ENCODE assay signal across 1 cellular context in the genomic region with DNA sequence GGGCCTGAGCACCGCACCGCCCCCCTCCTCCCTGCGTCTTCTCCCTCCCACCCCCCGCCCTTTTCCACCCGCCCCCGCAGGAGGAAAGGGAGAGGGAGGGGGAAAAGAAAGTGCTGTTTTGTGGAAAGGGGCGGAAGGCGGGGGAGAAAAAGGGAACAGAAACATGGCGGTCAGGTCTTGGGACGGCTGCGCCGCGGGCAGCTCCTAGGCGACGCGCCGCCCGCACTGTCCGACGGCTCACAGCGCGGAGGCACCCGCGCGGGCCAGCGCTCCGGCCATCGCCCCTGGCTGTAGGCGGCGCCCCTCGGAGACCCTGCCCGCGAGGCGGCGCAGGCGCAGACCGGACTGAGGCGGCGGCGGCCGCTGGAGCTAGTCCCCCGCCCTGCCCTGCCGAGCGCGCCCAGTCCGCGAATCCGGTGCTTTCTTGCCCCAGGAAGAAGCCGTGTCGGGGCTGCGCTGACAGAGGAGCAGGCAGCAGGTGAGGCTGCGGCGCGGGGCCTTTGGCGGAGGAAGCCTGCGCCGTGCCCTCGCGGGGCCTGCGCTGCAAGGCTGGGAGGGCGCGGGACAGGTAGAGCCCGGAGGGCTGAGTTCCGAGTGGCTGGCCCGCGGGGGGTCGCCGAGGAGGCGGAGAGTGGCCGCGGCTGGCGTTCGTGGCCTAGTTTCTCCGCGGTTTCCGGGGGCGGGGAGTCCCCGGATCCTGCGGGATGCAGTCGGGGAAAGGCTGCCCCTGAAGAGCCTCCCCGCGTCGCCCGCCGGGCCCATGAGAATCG.
A peak's percentile ranks its signal among the peaks of the same experiment; 100 is the strongest.
TF ChIP-seq lines count a peak whose summit lies in the region.

A gene (plus strand): TSS at position 338 of the 770 bp plus-strand sequence. CDS start 45,482 bp downstream, outside the sequence.

TF ChIP-seq in HepG2, 621 proteins besides CTCF, POLR2A, EP300 and RAD21 (continued from another document and continues in another):
- TF ChIP-seq, protein P1, sequence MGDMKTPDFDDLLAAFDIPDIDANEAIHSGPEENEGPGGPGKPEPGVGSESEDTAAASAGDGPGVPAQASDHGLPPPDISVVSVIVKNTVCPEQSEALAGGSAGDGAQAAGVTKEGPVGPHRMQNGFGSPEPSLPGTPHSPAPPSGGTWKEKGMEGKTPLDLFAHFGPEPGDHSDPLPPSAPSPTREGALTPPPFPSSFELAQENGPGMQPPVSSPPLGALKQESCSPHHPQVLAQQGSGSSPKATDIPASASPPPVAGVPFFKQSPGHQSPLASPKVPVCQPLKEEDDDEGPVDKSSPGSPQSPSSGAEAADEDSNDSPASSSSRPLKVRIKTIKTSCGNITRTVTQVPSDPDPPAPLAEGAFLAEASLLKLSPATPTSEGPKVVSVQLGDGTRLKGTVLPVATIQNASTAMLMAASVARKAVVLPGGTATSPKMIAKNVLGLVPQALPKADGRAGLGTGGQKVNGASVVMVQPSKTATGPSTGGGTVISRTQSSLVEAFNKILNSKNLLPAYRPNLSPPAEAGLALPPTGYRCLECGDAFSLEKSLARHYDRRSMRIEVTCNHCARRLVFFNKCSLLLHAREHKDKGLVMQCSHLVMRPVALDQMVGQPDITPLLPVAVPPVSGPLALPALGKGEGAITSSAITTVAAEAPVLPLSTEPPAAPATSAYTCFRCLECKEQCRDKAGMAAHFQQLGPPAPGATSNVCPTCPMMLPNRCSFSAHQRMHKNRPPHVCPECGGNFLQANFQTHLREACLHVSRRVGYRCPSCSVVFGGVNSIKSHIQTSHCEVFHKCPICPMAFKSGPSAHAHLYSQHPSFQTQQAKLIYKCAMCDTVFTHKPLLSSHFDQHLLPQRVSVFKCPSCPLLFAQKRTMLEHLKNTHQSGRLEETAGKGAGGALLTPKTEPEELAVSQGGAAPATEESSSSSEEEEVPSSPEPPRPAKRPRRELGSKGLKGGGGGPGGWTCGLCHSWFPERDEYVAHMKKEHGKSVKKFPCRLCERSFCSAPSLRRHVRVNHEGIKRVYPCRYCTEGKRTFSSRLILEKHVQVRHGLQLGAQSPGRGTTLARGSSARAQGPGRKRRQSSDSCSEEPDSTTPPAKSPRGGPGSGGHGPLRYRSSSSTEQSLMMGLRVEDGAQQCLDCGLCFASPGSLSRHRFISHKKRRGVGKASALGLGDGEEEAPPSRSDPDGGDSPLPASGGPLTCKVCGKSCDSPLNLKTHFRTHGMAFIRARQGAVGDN (CRISPR knock-in tag; IDR thresholded peaks at IDR 0.05), result peak; percentile 82
- TF ChIP-seq PAX8 (CRISPR knock-in tag; IDR thresholded peaks at IDR 0.05; ENCODE audit: borderline replicate concordance) (no peak), ZNF460 (CRISPR knock-in tag; IDR thresholded peaks at IDR 0.05; ENCODE audit: borderline replicate concordance) (no peak; the same call in 1 of the 2 replicates), SOX13 (IDR thresholded peaks at IDR 0.05) (no peak), SOX13 (CRISPR knock-in tag; conservative IDR thresholded peaks at IDR 0.05 in 1 of 2, IDR thresholded peaks at IDR 0.05 in 1 of 2) (no peak), BORCS8-MEF2B (CRISPR knock-in tag; IDR thresholded peaks at IDR 0.05) (peak; percentile 78), ZSCAN21 (CRISPR knock-in tag; IDR thresholded peaks at IDR 0.05; ENCODE audit: borderline replicate concordance) (peak; percentile 77), PCBP1 (IDR thresholded peaks at IDR 0.05; ENCODE audit: borderline replicate concordance, low read depth, low read length) (no peak), SP1 (IDR thresholded peaks at IDR 0.05) (no peak), SP1 (CRISPR knock-in tag; IDR thresholded peaks at IDR 0.05) (0 out of 2 replicates have a peak, but pooled peaks have one; percentile 16), CEBPG (CRISPR knock-in tag; IDR thresholded peaks at IDR 0.05) (no peak; the same call in 1 of the 2 replicates), NRL (CRISPR knock-in tag; IDR thresholded peaks at IDR 0.05; ENCODE audit: borderline replicate concordance) (peak; percentile 64; the same call in 1 of the 2 replicates), RBAK (CRISPR knock-in tag; IDR thresholded peaks at IDR 0.05) (no peak), ZNF335 (CRISPR knock-in tag; IDR thresholded peaks at IDR 0.05) (no peak), BHLHE40 (IDR thresholded peaks at IDR 0.05; ENCODE audit: low read length) (no peak), ZNF615 (CRISPR knock-in tag; IDR thresholded peaks at IDR 0.05; ENCODE audit: borderline replicate concordance) (no peak), MED8 (CRISPR knock-in tag; IDR thresholded peaks at IDR 0.05; ENCODE audit: insufficient replicate concordance) (no peak), ATF7 (IDR thresholded peaks at IDR 0.05) (no peak), ATF7 (CRISPR knock-in tag; IDR thresholded peaks at IDR 0.05) (no peak), ZNF329 (CRISPR knock-in tag; IDR thresholded peaks at IDR 0.05; ENCODE audit: low read depth) (0 out of 2 replicates have a peak, but pooled peaks have one; percentile 22), DR1 (CRISPR knock-in tag; IDR thresholded peaks at IDR 0.05) (peak; percentile 56; the same call in 1 of the 2 replicates), GABPB1 (CRISPR knock-in tag; IDR thresholded peaks at IDR 0.05) (peak; percentile 88), RXRA (CRISPR knock-in tag; IDR thresholded peaks at IDR 0.05) (peak; percentile 64; the same call in 1 of the 2 replicates), GTF3A (CRISPR knock-in tag; conservative IDR thresholded peaks at IDR 0.05) (no peak), SUZ12 (IDR thresholded peaks at IDR 0.05; ENCODE audit: low read depth, low read length) (no peak), ZNF839 (CRISPR knock-in tag; IDR thresholded peaks at IDR 0.05; ENCODE audit: borderline replicate concordance) (0 out of 2 replicates have a peak, but pooled peaks have one; percentile 47)
- TF ChIP-seq, protein P2, sequence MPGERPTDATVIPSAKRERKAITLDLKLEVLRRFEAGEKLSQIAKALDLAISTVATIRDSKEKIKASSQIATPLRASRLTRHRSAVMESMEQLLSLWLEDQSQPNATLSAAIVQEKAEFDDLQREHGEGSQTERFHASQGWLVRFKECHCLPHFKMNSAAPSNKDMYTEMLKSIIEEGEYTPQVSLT (CRISPR knock-in tag; IDR thresholded peaks at IDR 0.05; ENCODE audit: borderline replicate concordance, low read depth), result no peak; the same call in 1 of the 2 replicates
- TF ChIP-seq, protein P3, sequence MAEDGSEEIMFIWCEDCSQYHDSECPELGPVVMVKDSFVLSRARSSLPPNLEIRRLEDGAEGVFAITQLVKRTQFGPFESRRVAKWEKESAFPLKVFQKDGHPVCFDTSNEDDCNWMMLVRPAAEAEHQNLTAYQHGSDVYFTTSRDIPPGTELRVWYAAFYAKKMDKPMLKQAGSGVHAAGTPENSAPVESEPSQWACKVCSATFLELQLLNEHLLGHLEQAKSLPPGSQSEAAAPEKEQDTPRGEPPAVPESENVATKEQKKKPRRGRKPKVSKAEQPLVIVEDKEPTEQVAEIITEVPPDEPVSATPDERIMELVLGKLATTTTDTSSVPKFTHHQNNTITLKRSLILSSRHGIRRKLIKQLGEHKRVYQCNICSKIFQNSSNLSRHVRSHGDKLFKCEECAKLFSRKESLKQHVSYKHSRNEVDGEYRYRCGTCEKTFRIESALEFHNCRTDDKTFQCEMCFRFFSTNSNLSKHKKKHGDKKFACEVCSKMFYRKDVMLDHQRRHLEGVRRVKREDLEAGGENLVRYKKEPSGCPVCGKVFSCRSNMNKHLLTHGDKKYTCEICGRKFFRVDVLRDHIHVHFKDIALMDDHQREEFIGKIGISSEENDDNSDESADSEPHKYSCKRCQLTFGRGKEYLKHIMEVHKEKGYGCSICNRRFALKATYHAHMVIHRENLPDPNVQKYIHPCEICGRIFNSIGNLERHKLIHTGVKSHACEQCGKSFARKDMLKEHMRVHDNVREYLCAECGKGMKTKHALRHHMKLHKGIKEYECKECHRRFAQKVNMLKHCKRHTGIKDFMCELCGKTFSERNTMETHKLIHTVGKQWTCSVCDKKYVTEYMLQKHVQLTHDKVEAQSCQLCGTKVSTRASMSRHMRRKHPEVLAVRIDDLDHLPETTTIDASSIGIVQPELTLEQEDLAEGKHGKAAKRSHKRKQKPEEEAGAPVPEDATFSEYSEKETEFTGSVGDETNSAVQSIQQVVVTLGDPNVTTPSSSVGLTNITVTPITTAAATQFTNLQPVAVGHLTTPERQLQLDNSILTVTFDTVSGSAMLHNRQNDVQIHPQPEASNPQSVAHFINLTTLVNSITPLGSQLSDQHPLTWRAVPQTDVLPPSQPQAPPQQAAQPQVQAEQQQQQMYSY (CRISPR knock-in tag; IDR thresholded peaks at IDR 0.05), result peak; percentile 94
- TF ChIP-seq, protein P4, sequence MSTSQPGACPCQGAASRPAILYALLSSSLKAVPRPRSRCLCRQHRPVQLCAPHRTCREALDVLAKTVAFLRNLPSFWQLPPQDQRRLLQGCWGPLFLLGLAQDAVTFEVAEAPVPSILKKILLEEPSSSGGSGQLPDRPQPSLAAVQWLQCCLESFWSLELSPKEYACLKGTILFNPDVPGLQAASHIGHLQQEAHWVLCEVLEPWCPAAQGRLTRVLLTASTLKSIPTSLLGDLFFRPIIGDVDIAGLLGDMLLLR (CRISPR knock-in tag; IDR thresholded peaks at IDR 0.05), result peak; percentile 78
- TF ChIP-seq, protein P5, sequence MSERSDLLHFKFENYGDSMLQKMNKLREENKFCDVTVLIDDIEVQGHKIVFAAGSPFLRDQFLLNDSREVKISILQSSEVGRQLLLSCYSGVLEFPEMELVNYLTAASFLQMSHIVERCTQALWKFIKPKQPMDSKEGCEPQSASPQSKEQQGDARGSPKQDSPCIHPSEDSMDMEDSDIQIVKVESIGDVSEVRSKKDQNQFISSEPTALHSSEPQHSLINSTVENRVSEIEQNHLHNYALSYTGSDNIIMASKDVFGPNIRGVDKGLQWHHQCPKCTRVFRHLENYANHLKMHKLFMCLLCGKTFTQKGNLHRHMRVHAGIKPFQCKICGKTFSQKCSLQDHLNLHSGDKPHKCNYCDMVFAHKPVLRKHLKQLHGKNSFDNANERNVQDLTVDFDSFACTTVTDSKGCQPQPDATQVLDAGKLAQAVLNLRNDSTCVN (CRISPR knock-in tag; IDR thresholded peaks at IDR 0.05; ENCODE audit: borderline replicate concordance), result no peak
- TF ChIP-seq, protein P6, sequence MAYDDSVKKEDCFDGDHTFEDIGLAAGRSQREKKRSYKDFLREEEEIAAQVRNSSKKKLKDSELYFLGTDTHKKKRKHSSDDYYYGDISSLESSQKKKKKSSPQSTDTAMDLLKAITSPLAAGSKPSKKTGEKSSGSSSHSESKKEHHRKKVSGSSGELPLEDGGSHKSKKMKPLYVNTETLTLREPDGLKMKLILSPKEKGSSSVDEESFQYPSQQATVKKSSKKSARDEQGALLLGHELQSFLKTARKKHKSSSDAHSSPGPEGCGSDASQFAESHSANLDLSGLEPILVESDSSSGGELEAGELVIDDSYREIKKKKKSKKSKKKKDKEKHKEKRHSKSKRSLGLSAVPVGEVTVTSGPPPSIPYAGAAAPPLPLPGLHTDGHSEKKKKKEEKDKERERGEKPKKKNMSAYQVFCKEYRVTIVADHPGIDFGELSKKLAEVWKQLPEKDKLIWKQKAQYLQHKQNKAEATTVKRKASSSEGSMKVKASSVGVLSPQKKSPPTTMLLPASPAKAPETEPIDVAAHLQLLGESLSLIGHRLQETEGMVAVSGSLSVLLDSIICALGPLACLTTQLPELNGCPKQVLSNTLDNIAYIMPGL (CRISPR knock-in tag; IDR thresholded peaks at IDR 0.05; ENCODE audit: borderline replicate concordance in 1 of 2, low read depth in 1 of 2), result peak; percentile 75 to 90
- TF ChIP-seq, protein P7, sequence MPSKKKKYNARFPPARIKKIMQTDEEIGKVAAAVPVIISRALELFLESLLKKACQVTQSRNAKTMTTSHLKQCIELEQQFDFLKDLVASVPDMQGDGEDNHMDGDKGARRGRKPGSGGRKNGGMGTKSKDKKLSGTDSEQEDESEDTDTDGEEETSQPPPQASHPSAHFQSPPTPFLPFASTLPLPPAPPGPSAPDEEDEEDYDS (CRISPR knock-in tag; IDR thresholded peaks at IDR 0.05), result peak; percentile 58; the same call in 1 of the 2 replicates
- TF ChIP-seq, protein P8, sequence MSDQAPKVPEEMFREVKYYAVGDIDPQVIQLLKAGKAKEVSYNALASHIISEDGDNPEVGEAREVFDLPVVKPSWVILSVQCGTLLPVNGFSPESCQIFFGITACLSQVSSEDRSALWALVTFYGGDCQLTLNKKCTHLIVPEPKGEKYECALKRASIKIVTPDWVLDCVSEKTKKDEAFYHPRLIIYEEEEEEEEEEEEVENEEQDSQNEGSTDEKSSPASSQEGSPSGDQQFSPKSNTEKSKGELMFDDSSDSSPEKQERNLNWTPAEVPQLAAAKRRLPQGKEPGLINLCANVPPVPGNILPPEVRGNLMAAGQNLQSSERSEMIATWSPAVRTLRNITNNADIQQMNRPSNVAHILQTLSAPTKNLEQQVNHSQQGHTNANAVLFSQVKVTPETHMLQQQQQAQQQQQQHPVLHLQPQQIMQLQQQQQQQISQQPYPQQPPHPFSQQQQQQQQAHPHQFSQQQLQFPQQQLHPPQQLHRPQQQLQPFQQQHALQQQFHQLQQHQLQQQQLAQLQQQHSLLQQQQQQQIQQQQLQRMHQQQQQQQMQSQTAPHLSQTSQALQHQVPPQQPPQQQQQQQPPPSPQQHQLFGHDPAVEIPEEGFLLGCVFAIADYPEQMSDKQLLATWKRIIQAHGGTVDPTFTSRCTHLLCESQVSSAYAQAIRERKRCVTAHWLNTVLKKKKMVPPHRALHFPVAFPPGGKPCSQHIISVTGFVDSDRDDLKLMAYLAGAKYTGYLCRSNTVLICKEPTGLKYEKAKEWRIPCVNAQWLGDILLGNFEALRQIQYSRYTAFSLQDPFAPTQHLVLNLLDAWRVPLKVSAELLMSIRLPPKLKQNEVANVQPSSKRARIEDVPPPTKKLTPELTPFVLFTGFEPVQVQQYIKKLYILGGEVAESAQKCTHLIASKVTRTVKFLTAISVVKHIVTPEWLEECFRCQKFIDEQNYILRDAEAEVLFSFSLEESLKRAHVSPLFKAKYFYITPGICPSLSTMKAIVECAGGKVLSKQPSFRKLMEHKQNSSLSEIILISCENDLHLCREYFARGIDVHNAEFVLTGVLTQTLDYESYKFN (CRISPR knock-in tag; conservative IDR thresholded peaks at IDR 0.05), result peak; percentile 5; the same call in 1 of the 2 replicates
- TF ChIP-seq, protein P9, sequence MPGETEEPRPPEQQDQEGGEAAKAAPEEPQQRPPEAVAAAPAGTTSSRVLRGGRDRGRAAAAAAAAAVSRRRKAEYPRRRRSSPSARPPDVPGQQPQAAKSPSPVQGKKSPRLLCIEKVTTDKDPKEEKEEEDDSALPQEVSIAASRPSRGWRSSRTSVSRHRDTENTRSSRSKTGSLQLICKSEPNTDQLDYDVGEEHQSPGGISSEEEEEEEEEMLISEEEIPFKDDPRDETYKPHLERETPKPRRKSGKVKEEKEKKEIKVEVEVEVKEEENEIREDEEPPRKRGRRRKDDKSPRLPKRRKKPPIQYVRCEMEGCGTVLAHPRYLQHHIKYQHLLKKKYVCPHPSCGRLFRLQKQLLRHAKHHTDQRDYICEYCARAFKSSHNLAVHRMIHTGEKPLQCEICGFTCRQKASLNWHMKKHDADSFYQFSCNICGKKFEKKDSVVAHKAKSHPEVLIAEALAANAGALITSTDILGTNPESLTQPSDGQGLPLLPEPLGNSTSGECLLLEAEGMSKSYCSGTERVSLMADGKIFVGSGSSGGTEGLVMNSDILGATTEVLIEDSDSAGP (CRISPR knock-in tag; IDR thresholded peaks at IDR 0.05; ENCODE audit: borderline replicate concordance), result peak; percentile 73; the same call in 1 of the 2 replicates
- TF ChIP-seq, protein P10, sequence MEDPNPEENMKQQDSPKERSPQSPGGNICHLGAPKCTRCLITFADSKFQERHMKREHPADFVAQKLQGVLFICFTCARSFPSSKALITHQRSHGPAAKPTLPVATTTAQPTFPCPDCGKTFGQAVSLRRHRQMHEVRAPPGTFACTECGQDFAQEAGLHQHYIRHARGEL (CRISPR knock-in tag; IDR thresholded peaks at IDR 0.05), result no peak
